ENCODE assay signal across 17 cellular contexts in genomic region chr5:150496098-150496497, GRCh38. TPM values are rescaled to one million over a fixed set of nuclear protein-coding genes. Genes with fewer than 3 reads are reported as not detected.
DNase-seq lines count a peak whose midpoint lies in the region; ATAC-seq and TF ChIP-seq lines count a peak whose summit lies in the region.
"Had no signal": no experiment of that assay in that cellular context is flagged by ENCODE, and none has a peak within 500 bp of the region (broad histone marks: within the 10 kb centered on the region; RNA-seq: fewer than 3 reads in every experiment).

No MANE protein-coding gene starts in this region.

- TF ChIP-seq POLR2A in tibial nerve (IDR thresholded peaks at IDR 0.05), result no peak

- H3K36me3 ChIP-seq in SK-N-MC (ENCODE audit: insufficient read depth, low read length) (no peaks in the 10 kb centered on the region), neutrophil (peaks cover 69% of the 10 kb centered on the region), tibial nerve (no peaks in the 10 kb centered on the region)

- peaks cover 42 to 51% of the 10 kb centered on the region in 2 experiments for H3K4me1 ChIP-seq in neutrophil (ENCODE audit: control insufficient read depth in 1 of 2, insufficient read depth in 1 of 2, low read depth in 1 of 2, low read length in 1 of 2)
- H3K4me1 ChIP-seq in tibial nerve, result peaks cover 0 to 95% (median 60%) of the 10 kb centered on the region in 4 donors

- no peaks in the 10 kb centered on the region for H3K9me3 ChIP-seq in SK-N-MC (ENCODE audit: low read depth, low read length)
- no peaks in the 10 kb centered on the region for H3K9me3 ChIP-seq in neutrophil
- H3K9me3 ChIP-seq in tibial nerve, result no peaks in the 10 kb centered on the region

- no peak for ATAC-seq in HG02763 (IDR thresholded peaks at IDR 0.05; ENCODE audit: unreplicated experiment)
- ATAC-seq: activated CD4-positive, alpha-beta T cell treated with anti-CD3 and anti-CD28 coated beads for 36 hours; activated T-cell treated with anti-CD3 and anti-CD28 coated beads, Interleukin-2, amount 50 U/mL, for 4 hours; stimulated activated naive CD8-positive, alpha-beta T cell treated with anti-CD3 and anti-CD28 coated beads, Interleukin-15, amount 100 ng/mL, for 72 hours; T-cell had no signal

- H3K9ac ChIP-seq in SK-N-MC (ENCODE audit: insufficient read length), result no peak overlapping the region

- no peak for DNase-seq in SK-N-MC (ENCODE audit: low read depth, low spot score)
- no peak for DNase-seq in epithelial cell of prostate (ENCODE audit: low read depth, low spot score)
- DNase-seq in tibial nerve (ENCODE audit: low spot score in 2 of 2), result no peak
- DNase-seq in CD1c-positive myeloid dendritic cell (ENCODE audit: extremely low spot score), result no peak
- DNase-seq in NCI-H748 treated with DMSO at 0.1 percent for 48 hours (lab: John Stamatoyannopoulos, UW), result no peak
- DNase-seq in activated T-cell treated with anti-CD3 and anti-CD28 coated beads, Interleukin-2, amount 50 U/mL, for 48 hours, result no peak
- DNase-seq: activated CD4-positive, alpha-beta T cell treated with anti-CD3 and anti-CD28 coated beads for 36 hours; activated T-cell treated with anti-CD3 and anti-CD28 coated beads, Interleukin-2, amount 50 U/mL, for 4 hours; H7; midbrain; NCI-H1105 treated with DMSO at 0.1 percent for 48 hours; NCI-H345; PC-9; stimulated activated naive CD8-positive, alpha-beta T cell treated with anti-CD3 and anti-CD28 coated beads, Interleukin-15, amount 100 ng/mL, for 72 hours; T-cell had no signal

- TF ChIP-seq EP300 in tibial nerve (IDR thresholded peaks at IDR 0.05), result no peak

- H3K27ac ChIP-seq in SK-N-MC (peak overlapping the region; percentile 19; the same call in 1 of the 2 replicates), epithelial cell of prostate (peak overlapping the region; percentile 88), neutrophil (peak overlapping the region; percentile 49), tibial nerve (peak overlapping the region in 3 of 4 donors; percentile 77 to 91 (median 87))
- H3K27ac ChIP-seq: PC-9 had no signal

- WGBS in tibial nerve, 2 donors, result 71% methylated on average over 3 of the region's 3 CpGs

- H3K27me3 ChIP-seq in neutrophil (no peaks in the 10 kb centered on the region), tibial nerve (no peaks in the 10 kb centered on the region)

- H3K4me3 ChIP-seq in SK-N-MC (no peak overlapping the region), neutrophil (ENCODE audit: low read depth in 1 of 2, low read length in 1 of 2) (no peak overlapping the region), tibial nerve (no peak overlapping the region)
- H3K4me3 ChIP-seq: PC-9 had no signal

- TF ChIP-seq CTCF in neutrophil (IDR thresholded peaks at IDR 0.05) (no peak), tibial nerve (IDR thresholded peaks at IDR 0.05) (no peak)

RNA-seq across cellular contexts. Expression of gene NDST1, which starts 11.8 kb away (rescaled TPM):
- total RNA-seq in tibial nerve, result 100 to 1,000 TPM in 2 of 4 donors, 10 to 100 TPM in 2; 53.2 to 137 (median 104) TPM

RNA-seq across cellular contexts. Expression of gene RPS14, which starts 46.6 kb away (rescaled TPM):
- 1,000 to 10,000 TPM; 2,328 to 3,623 (median 2,710) TPM for total RNA-seq in tibial nerve

Comparison
In these comparisons a context has a peak if more than half of its experiments do, and no peak if none do; other contexts are left out.
1. H3K27ac ChIP-seq: peak in every context shown above with its lines; median percentile 88 in epithelial cell of prostate; 87 in tibial nerve; 49 in neutrophil; 19 in SK-N-MC.